Comparison of ENCODE assay signal across 8 cellular contexts in genomic region chr2:190648289-190649034, GRCh38. TPM values are rescaled to one million over a fixed set of nuclear protein-coding genes. Genes with fewer than 3 reads are reported as not detected.
DNase-seq lines count a peak whose midpoint lies in the region; ATAC-seq and TF ChIP-seq lines count a peak whose summit lies in the region.

No MANE protein-coding gene starts in this region.

- no peaks in the 10 kb centered on the region for H3K9me3 ChIP-seq in fibroblast of lung (ENCODE audit: control insufficient read depth, insufficient read depth, low read depth, low read length)

- peak; percentile 69 for ATAC-seq in GM21528 (IDR thresholded peaks at IDR 0.05; ENCODE audit: low FRiP score, unreplicated experiment)
- ATAC-seq in natural killer cell = peak; percentile 77 to 93 (median 83)
- peak; percentile 76 to 77 for ATAC-seq in stimulated activated naive B cell treated with anti-CD40 and anti-IgM and Interleukin-4, amounts not matched to agents 10 μg/mL and 1 μg/mL and 100 μg/mL, for 72 hours (replicated peaks)

- H3K4me2 ChIP-seq in fibroblast of lung (ENCODE audit: extremely low read depth, insufficient read depth, low read length) = peak overlapping the region; percentile 26

- H3K79me2 ChIP-seq in fibroblast of lung (ENCODE audit: control insufficient read depth, insufficient read depth, low read length) = peaks cover 32% of the 10 kb centered on the region

- peak overlapping the region; percentile 22 for H3K27ac ChIP-seq in fibroblast of lung (ENCODE audit: insufficient read depth, low read length)

- H3K4me3 ChIP-seq in fibroblast of lung (replicated peaks in 1 of 4; ENCODE audit: control extremely low read depth in 1 of 4, insufficient read depth in 1 of 4, low read depth in 3 of 4, low read length in 4 of 4) = peak overlapping the region; percentile 28 to 67 (median 40)

- no peaks in the 10 kb centered on the region for H3K36me3 ChIP-seq in fibroblast of lung (ENCODE audit: control insufficient read depth, insufficient read depth, low read length)

- no peaks in the 10 kb centered on the region for H3K27me3 ChIP-seq in fibroblast of lung (ENCODE audit: control insufficient read depth, insufficient read depth, low read length)

- H3K9me3 Mint-ChIP-seq in IgD-negative memory B cell (no peaks in the 10 kb centered on the region), natural killer cell (no peaks in the 10 kb centered on the region)
- no peaks in the 10 kb centered on the region for H3K9me3 Mint-ChIP-seq in activated T-helper 1 cell treated with anti-CD3 and anti-CD28 coated beads, Interleukin-12 subunit alpha, Interleukin-12 subunit beta, Interleukin-2, Interleukin-4 antibody, amounts not matched to agents 30 ng/mL and 10 ng/mL and 1 ng/mL, durations not matched to agents 14 hours and 24 hours and 36 hours
- H3K9me3 Mint-ChIP-seq in stimulated activated naive B cell treated with anti-CD40 and anti-IgM and Interleukin-4, amounts not matched to agents 10 μg/mL and 1 μg/mL and 100 μg/mL, for 72 hours = no peaks in the 10 kb centered on the region

- H3K4me1 Mint-ChIP-seq in IgD-negative memory B cell (peaks cover 10 to 23% (median 23%) of the 10 kb centered on the region in 3 donors), natural killer cell (peaks cover 19 to 27% of the 10 kb centered on the region in 2 donors)
- H3K4me1 Mint-ChIP-seq in activated T-helper 1 cell treated with anti-CD3 and anti-CD28 coated beads, Interleukin-12 subunit alpha, Interleukin-12 subunit beta, Interleukin-2, Interleukin-4 antibody, amounts not matched to agents 30 ng/mL and 10 ng/mL and 1 ng/mL, durations not matched to agents 14 hours and 24 hours and 36 hours (ENCODE audit: low read depth) = peaks cover 48% of the 10 kb centered on the region
- H3K4me1 Mint-ChIP-seq in stimulated activated naive B cell treated with anti-CD40 and anti-IgM and Interleukin-4, amounts not matched to agents 10 μg/mL and 1 μg/mL and 100 μg/mL, for 72 hours = peaks cover 7 to 37% of the 10 kb centered on the region in 2 donors

- H4K20me1 ChIP-seq in fibroblast of lung (ENCODE audit: control insufficient read depth, extremely low read depth, insufficient read depth, low read length) = no peaks in the 10 kb centered on the region

- intact Hi-C loops in activated T-helper 1 cell treated with anti-CD3 and anti-CD28 coated beads, Interleukin-12 subunit alpha, Interleukin-12 subunit beta, Interleukin-2, Interleukin-4 antibody, amounts not matched to agents 30 ng/mL and 10 ng/mL and 1 ng/mL, durations not matched to agents 14 hours and 24 hours and 36 hours (cut with micrococcal nuclease) = loop anchor here (1.0 to 5.0 kb wide), 7 partner anchors 74 to 330 kb away; partner anchors contain the start of genes GLS, HIBCH and NEMP2
- intact Hi-C loops in natural killer cell (cut with micrococcal nuclease) = loop anchor here (2.0 to 5.0 kb wide), 5 partner anchors 96 to 988 kb away; partner anchors contain the start of genes ASNSD1, MFSD6 and NEMP2

- H3K36me3 Mint-ChIP-seq in IgD-negative memory B cell (peaks cover 2% of the 10 kb centered on the region), natural killer cell (no peaks in the 10 kb centered on the region)
- peaks cover 3% of the 10 kb centered on the region for H3K36me3 Mint-ChIP-seq in activated T-helper 1 cell treated with anti-CD3 and anti-CD28 coated beads, Interleukin-12 subunit alpha, Interleukin-12 subunit beta, Interleukin-2, Interleukin-4 antibody, amounts not matched to agents 30 ng/mL and 10 ng/mL and 1 ng/mL, durations not matched to agents 14 hours and 24 hours and 36 hours (ENCODE audit: low read depth)
- H3K36me3 Mint-ChIP-seq in stimulated activated naive B cell treated with anti-CD40 and anti-IgM and Interleukin-4, amounts not matched to agents 10 μg/mL and 1 μg/mL and 100 μg/mL, for 72 hours = peaks cover 0 to 3% of the 10 kb centered on the region in 2 donors

- H3K4me3 Mint-ChIP-seq in IgD-negative memory B cell (peak overlapping the region; percentile 86 to 95 (median 91)), natural killer cell (peak overlapping the region; percentile 95)
- H3K4me3 Mint-ChIP-seq in activated T-helper 1 cell treated with anti-CD3 and anti-CD28 coated beads, Interleukin-12 subunit alpha, Interleukin-12 subunit beta, Interleukin-2, Interleukin-4 antibody, amounts not matched to agents 30 ng/mL and 10 ng/mL and 1 ng/mL, durations not matched to agents 14 hours and 24 hours and 36 hours = peak overlapping the region; percentile 78
- peak overlapping the region; percentile 86 to 93 for H3K4me3 Mint-ChIP-seq in stimulated activated naive B cell treated with anti-CD40 and anti-IgM and Interleukin-4, amounts not matched to agents 10 μg/mL and 1 μg/mL and 100 μg/mL, for 72 hours

- H3K27me3 Mint-ChIP-seq in IgD-negative memory B cell (no peaks in the 10 kb centered on the region), natural killer cell (ENCODE audit: low read depth in 2 of 2) (no peaks in the 10 kb centered on the region)
- H3K27me3 Mint-ChIP-seq in activated T-helper 1 cell treated with anti-CD3 and anti-CD28 coated beads, Interleukin-12 subunit alpha, Interleukin-12 subunit beta, Interleukin-2, Interleukin-4 antibody, amounts not matched to agents 30 ng/mL and 10 ng/mL and 1 ng/mL, durations not matched to agents 14 hours and 24 hours and 36 hours (ENCODE audit: insufficient read depth) = no peaks in the 10 kb centered on the region
- no peaks in the 10 kb centered on the region for H3K27me3 Mint-ChIP-seq in stimulated activated naive B cell treated with anti-CD40 and anti-IgM and Interleukin-4, amounts not matched to agents 10 μg/mL and 1 μg/mL and 100 μg/mL, for 72 hours

- peak overlapping the region; percentile 0 for H2AFZ ChIP-seq in fibroblast of lung (ENCODE audit: low read length)

- H3K9ac ChIP-seq in fibroblast of lung (ENCODE audit: insufficient read depth, low read length) = peak overlapping the region; percentile 16

- DNase-seq in DMS153 (lab: John Stamatoyannopoulos, UW) = peak; percentile 63
- peak; percentile 84 for DNase-seq in activated T-helper 1 cell treated with anti-CD3 and anti-CD28 coated beads, Interleukin-12 subunit alpha, Interleukin-12 subunit beta, Interleukin-2, Interleukin-4 antibody, amounts not matched to agents 30 ng/mL and 10 ng/mL and 1 ng/mL, durations not matched to agents 14 hours and 24 hours and 36 hours (ENCODE audit: low spot score)
- DNase-seq in fibroblast of lung (ENCODE audit: low read depth in 2 of 2) = peak; percentile 79 to 90
- peak; percentile 90 for DNase-seq in natural killer cell
- DNase-seq in stimulated activated naive B cell treated with anti-CD40 and anti-IgM and Interleukin-4, amounts not matched to agents 10 μg/mL and 1 μg/mL and 100 μg/mL, for 72 hours = peak; percentile 78

- no peak for TF ChIP-seq CTCF in fibroblast of lung (conservative IDR thresholded peaks at IDR 0.05 in 1 of 2, IDR thresholded peaks at IDR 0.05 in 1 of 2; ENCODE audit: low read depth in 1 of 2, low read length in 2 of 2)
- no peak for TF ChIP-seq CTCF in natural killer cell (IDR thresholded peaks at IDR 0.05)

- H3K27ac Mint-ChIP-seq in IgD-negative memory B cell (peak overlapping the region; percentile 78 to 92 (median 92)), natural killer cell (peak overlapping the region; percentile 86 to 90)
- peak overlapping the region; percentile 82 for H3K27ac Mint-ChIP-seq in activated T-helper 1 cell treated with anti-CD3 and anti-CD28 coated beads, Interleukin-12 subunit alpha, Interleukin-12 subunit beta, Interleukin-2, Interleukin-4 antibody, amounts not matched to agents 30 ng/mL and 10 ng/mL and 1 ng/mL, durations not matched to agents 14 hours and 24 hours and 36 hours
- peak overlapping the region; percentile 92 for H3K27ac Mint-ChIP-seq in stimulated activated naive B cell treated with anti-CD40 and anti-IgM and Interleukin-4, amounts not matched to agents 10 μg/mL and 1 μg/mL and 100 μg/mL, for 72 hours

- no peaks in the 10 kb centered on the region for H3K4me1 ChIP-seq in fibroblast of lung (ENCODE audit: control insufficient read depth, extremely low read depth, insufficient read depth, low read length)

TF ChIP-seq in PFSK-1, 5 proteins besides CTCF, POLR2A, EP300 and RAD21 (continues in another document):
- TF ChIP-seq POLR2AphosphoS5 (IDR thresholded peaks at IDR 0.05; ENCODE audit: low read depth, low read length) (peak; percentile 48; the same call in 1 of the 2 replicates), TAF1 (IDR thresholded peaks at IDR 0.05; ENCODE audit: borderline replicate concordance, insufficient read depth, low read length) (no peak)

RNA-seq across cellular contexts. Expression of gene NAB1, which starts 0.4 kb away (rescaled TPM):
- polyA plus RNA-seq in IgD-negative memory B cell (3.5 TPM), fibroblast of lung (11.3 and 18.3 TPM in 2 replicates)
- 5.7 TPM for polyA plus RNA-seq in PFSK-1 (2012; ENCODE audit: insufficient read length, low read depth)
- 34.1 and 35.3 TPM in 2 replicates for total RNA-seq in activated T-helper 1 cell treated with anti-CD3 and anti-CD28 coated beads, Interleukin-12 subunit alpha, Interleukin-12 subunit beta, Interleukin-2, Interleukin-4 antibody, amounts not matched to agents 30 ng/mL and 10 ng/mL and 1 ng/mL, durations not matched to agents 14 hours and 24 hours and 36 hours
- total RNA-seq in fibroblast of lung (46.6 and 46.7 TPM in 2 replicates), natural killer cell (10 to 100 TPM; 31.2 to 42.0 (median 37.8) TPM)
- polyA plus RNA-seq in fibroblast of lung (2012) = 9.3 and 13.2 TPM in 2 replicates
- 1.6 and 7.6 TPM in 2 replicates for polyA minus RNA-seq in fibroblast of lung (ENCODE audit: low replicate concordance)

Comparison
In these comparisons a context has a peak if more than half of its experiments do, and no peak if none do; other contexts are left out.
1. Peak in every context shown above with its lines: DNase-seq, ATAC-seq, H3K4me3 ChIP-seq and H3K27ac ChIP-seq.